ENCODE assay signal across 17 cellular contexts in the genomic region with DNA sequence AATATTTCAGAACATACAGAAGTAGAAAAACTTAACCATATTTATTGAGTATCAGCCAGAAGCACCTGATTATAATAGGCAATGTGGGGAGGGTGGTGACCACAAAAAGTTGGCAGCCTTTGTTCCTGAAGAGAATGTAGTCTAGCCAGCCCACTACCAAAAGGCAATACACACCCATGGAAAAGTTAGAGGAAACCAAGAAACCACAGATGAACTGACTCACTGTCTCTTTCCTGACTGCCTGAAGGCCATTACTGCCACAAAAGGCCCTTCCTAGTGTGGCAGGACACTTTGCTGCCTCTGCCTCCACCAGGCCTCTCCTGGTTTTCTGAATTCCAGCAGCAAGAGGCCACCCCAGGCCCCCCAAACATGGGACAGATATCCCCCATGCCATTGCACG. TPM values are rescaled to one million over a fixed set of nuclear protein-coding genes. Genes with fewer than 3 reads are reported as not detected.
"Had no signal": no experiment of that assay in that cellular context is flagged by ENCODE, and none has a peak within 500 bp of the region (broad histone marks: within the 10 kb centered on the region; RNA-seq: fewer than 3 reads in every experiment).

No MANE protein-coding gene starts in this region.

- ATAC-seq: activated T-cell treated with anti-CD3 and anti-CD28 coated beads, Interleukin-2, amount 50 U/mL, for 72 hours; left lobe of liver; mucosa of descending colon; natural killer cell; right cardiac atrium; stimulated activated naive B cell treated with anti-CD40 and anti-IgM and Interleukin-4, amounts not matched to agents 10 μg/mL and 1 μg/mL and 100 μg/mL, for 72 hours; upper lobe of right lung had no signal

- DNase-seq: activated CD4-positive, alpha-beta memory T cell treated with anti-CD3 and anti-CD28 coated beads for 36 hours; activated CD4-positive, CD25-positive, alpha-beta regulatory T cell treated with anti-CD3 and anti-CD28 coated beads, Interleukin-2, amount 50 U/mL, for 72 hours; activated CD8-positive, alpha-beta memory T cell treated with anti-CD3 and anti-CD28 coated beads, Interleukin-2, amount 50 U/mL, for 4 hours; activated T-cell treated with anti-CD3 and anti-CD28 coated beads, Interleukin-2, amount 50 U/mL, for 72 hours; dorsolateral prefrontal cortex; head of caudate nucleus; mucosa of descending colon; natural killer cell; occipital lobe; right cardiac atrium; stimulated activated CD4-positive, alpha-beta T cell treated with anti-CD3 and anti-CD28 coated beads, Interleukin-1b, Interleukin-23, amount 100 ng/mL, for 48 hours; stimulated activated naive B cell treated with anti-CD40 and anti-IgM and Interleukin-4, amounts not matched to agents 10 μg/mL and 1 μg/mL and 100 μg/mL, for 72 hours; T-helper 2 cell; upper lobe of right lung had no signal

- H3K4me1 ChIP-seq: esophagus muscularis mucosa, suprapubic skin, upper lobe of right lung had no signal

- H3K27ac ChIP-seq: dorsolateral prefrontal cortex, esophagus muscularis mucosa, suprapubic skin, upper lobe of right lung had no signal

- H3K9me3 ChIP-seq: esophagus muscularis mucosa, mucosa of descending colon, suprapubic skin, upper lobe of right lung had no signal

- H3K36me3 ChIP-seq: esophagus muscularis mucosa, suprapubic skin, upper lobe of right lung had no signal

- H3K4me3 ChIP-seq: dorsolateral prefrontal cortex, esophagus muscularis mucosa, mucosa of descending colon, suprapubic skin, upper lobe of right lung had no signal

RNA-seq across cellular contexts. Expression of gene PROX1, which starts 14.6 kb away (rescaled TPM):
- total RNA-seq: natural killer cell had no signal
